8 cellular contexts compared by ENCODE assay signal in genomic region chr22:40178417-40179409, GRCh38. TPM values are rescaled to one million over a fixed set of nuclear protein-coding genes. Genes with fewer than 3 reads are reported as not detected.
DNase-seq lines count a peak whose midpoint lies in the region; ATAC-seq, FAIRE-seq and TF ChIP-seq lines count a peak whose summit lies in the region.

No MANE protein-coding gene starts in this region.

- no peaks in the 10 kb centered on the region for H3K36me3 ChIP-seq in pancreas

- no peak for FAIRE-seq in pancreas (lab: Jason Lieb, UNC)

- 1% methylated on average over 17 of the region's 17 CpGs for WGBS in pancreas, 2 donors

- peak overlapping the region; percentile 92 to 96 for H3K27ac Mint-ChIP-seq in activated naive CD4-positive, alpha-beta T cell treated with anti-CD3 and anti-CD28 coated beads, Interleukin-2, amount 50 U/mL, for 72 hours

- peak overlapping the region in 3 of 4 donors; percentile 65 to 86 (median 84) for H3K27ac ChIP-seq in pancreas

- intact Hi-C loops in Right ventricle myocardium superior (cut with DNase I): no loop called here
- intact Hi-C loops in pancreas (cut with DNase I): no loop called here

- TF ChIP-seq CTCF in pancreas (IDR thresholded peaks at IDR 0.05): no peak

- H3K36me3 Mint-ChIP-seq in activated naive CD4-positive, alpha-beta T cell treated with anti-CD3 and anti-CD28 coated beads, Interleukin-2, amount 50 U/mL, for 72 hours: peaks cover 20 to 23% of the 10 kb centered on the region in 2 donors

- no peaks in the 10 kb centered on the region for H3K27me3 ChIP-seq in pancreas

- H3K9me3 ChIP-seq in pancreas: no peaks in the 10 kb centered on the region

- peaks cover 22 to 53% (median 51%) of the 10 kb centered on the region in 3 donors for H3K4me1 ChIP-seq in pancreas

- DNase-seq in stimulated activated CD4-positive, alpha-beta T cell treated with anti-CD3 and anti-CD28 coated beads, Interleukin-1b, Interleukin-23, amount 100 ng/mL, for 48 hours: peak; percentile 45
- no peak for DNase-seq in stimulated activated CD4-positive, alpha-beta T cell treated with anti-CD3 and anti-CD28 coated beads, Interleukin-2, amount 100 ng/mL, for 48 hours
- DNase-seq in NCI-H82 treated with DMSO at 0.1 percent for 48 hours (lab: John Stamatoyannopoulos, UW; ENCODE audit: unreplicated experiment) (peak; percentile 7), Right ventricle myocardium superior (peak; percentile 44), pancreas (peak in 2 of 6 donors; percentile 41 to 62)
- DNase-seq in activated naive CD4-positive, alpha-beta T cell treated with anti-CD3 and anti-CD28 coated beads, Interleukin-2, amount 50 U/mL, for 72 hours (ENCODE audit: low spot score in 2 of 2): peak in 1 of 2 donors; percentile 34

- H3K9me3 Mint-ChIP-seq in activated naive CD4-positive, alpha-beta T cell treated with anti-CD3 and anti-CD28 coated beads, Interleukin-2, amount 50 U/mL, for 72 hours: no peaks in the 10 kb centered on the region

- ATAC-seq in activated naive CD4-positive, alpha-beta T cell treated with anti-CD3 and anti-CD28 coated beads, Interleukin-2, amount 50 U/mL, for 72 hours: no peak
- peak; percentile 59 for ATAC-seq in Right ventricle myocardium superior (ENCODE audit: poor library complexity)
- ATAC-seq in pancreas: peak; percentile 22 to 54 (median 46)
- ATAC-seq in GM19395 (IDR thresholded peaks at IDR 0.05; ENCODE audit: unreplicated experiment): no peak
- no peak for ATAC-seq in GM21529 (IDR thresholded peaks at IDR 0.05; ENCODE audit: unreplicated experiment)

- H3K4me3 ChIP-seq in pancreas: peak overlapping the region; percentile 35 to 68 (median 46)

RNA-seq across cellular contexts. Expression of gene TNRC6B, which starts 1.0 kb away (rescaled TPM):
- 10 to 100 TPM; 57.7 to 63.2 TPM for total RNA-seq in activated naive CD4-positive, alpha-beta T cell treated with anti-CD3 and anti-CD28 coated beads, Interleukin-2, amount 50 U/mL, for 72 hours
- 37.5 TPM for total RNA-seq in Right ventricle myocardium superior
- total RNA-seq in pancreas: 10 to 100 TPM; 18.0 to 31.3 (median 22.5) TPM
- 10 to 100 TPM in 1 of 2 donors, 1 to 10 TPM in 1; 2.2 to 15.5 TPM for polyA plus RNA-seq in pancreas

Comparison
In these comparisons a context has a peak if more than half of its experiments do, and no peak if none do; other contexts are left out.
1. DNase-seq: peak in stimulated activated CD4-positive, alpha-beta T cell treated with anti-CD3 and anti-CD28 coated beads, Interleukin-1b, Interleukin-23, amount 100 ng/mL, for 48 hours (single experiment), NCI-H82 treated with DMSO at 0.1 percent for 48 hours (single experiment) and Right ventricle myocardium superior (single experiment); none in stimulated activated CD4-positive, alpha-beta T cell treated with anti-CD3 and anti-CD28 coated beads, Interleukin-2, amount 100 ng/mL, for 48 hours (0 of 2).
2. ATAC-seq: peak in Right ventricle myocardium superior (single experiment) and pancreas (4 of 4); none in activated naive CD4-positive, alpha-beta T cell treated with anti-CD3 and anti-CD28 coated beads, Interleukin-2, amount 50 U/mL, for 72 hours (0 of 2), GM19395 (single experiment) and GM21529 (single experiment).